In the genomic region with DNA sequence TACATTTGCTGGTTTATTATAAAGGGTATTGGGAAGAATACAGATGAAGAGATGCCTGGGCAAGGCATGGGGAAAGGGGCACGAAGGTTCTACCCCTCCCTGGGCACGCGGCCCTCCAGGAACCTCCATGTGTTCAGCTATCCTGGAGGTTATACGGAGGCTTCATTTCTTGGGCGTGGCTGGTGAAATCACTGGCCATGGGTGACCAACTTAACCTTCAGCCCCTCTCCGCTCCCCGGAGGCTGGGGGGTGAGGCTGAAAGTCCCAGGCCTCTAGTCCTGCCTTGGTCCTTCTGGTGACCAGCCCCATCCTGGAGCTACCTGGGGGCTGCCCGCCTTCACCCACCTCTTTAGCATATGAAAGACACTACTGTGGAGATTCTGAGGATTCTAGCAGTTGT, we compare ENCODE assay signal across 22 cellular contexts. TPM values are rescaled to one million over a fixed set of nuclear protein-coding genes. Genes with fewer than 3 reads are reported as not detected.
DNase-seq lines count a peak whose midpoint lies in the region; ATAC-seq, FAIRE-seq and TF ChIP-seq lines count a peak whose summit lies in the region.
"Had no signal": no experiment of that assay in that cellular context is flagged by ENCODE, and none has a peak within 500 bp of the region (broad histone marks: within the 10 kb centered on the region; RNA-seq: fewer than 3 reads in every experiment).

No MANE protein-coding gene starts in this region.

- CTCF ChIA-PET in CD8-positive, alpha-beta memory T cell (lab: Charles Lee): no interaction called here
- CTCF ChIA-PET in naive thymus-derived CD4-positive, alpha-beta T cell (lab: Charles Lee): interaction anchor here (1.2 kb wide), 1 partner anchor 231 kb away, joined by 3 read pairs; no protein-coding TSS in a partner anchor

- no peaks in the 10 kb centered on the region for H3K9me3 Mint-ChIP-seq in CD8-positive, alpha-beta memory T cell
- H3K9me3 Mint-ChIP-seq in central memory CD8-positive, alpha-beta T cell: no peaks in the 10 kb centered on the region
- peaks cover 0 to 1% (median 0%) of the 10 kb centered on the region in 11 donors for H3K9me3 Mint-ChIP-seq in naive thymus-derived CD4-positive, alpha-beta T cell
- no peaks in the 10 kb centered on the region for H3K9me3 Mint-ChIP-seq in progenitor cell of endocrine pancreas (ENCODE audit: low read depth)
- H3K9me3 Mint-ChIP-seq in chondrocyte (ENCODE audit: low read depth): no peaks in the 10 kb centered on the region

- no peak overlapping the region for H3K9ac ChIP-seq in kidney (ENCODE audit: low read length in 2 of 2)

- no peaks in the 10 kb centered on the region for H3K36me3 ChIP-seq in CD8-positive, alpha-beta memory T cell (ENCODE audit: insufficient read depth, low read length)
- no peaks in the 10 kb centered on the region for H3K36me3 ChIP-seq in naive thymus-derived CD4-positive, alpha-beta T cell (ENCODE audit: control insufficient read depth in 2 of 3, insufficient read depth in 3 of 3, low read length in 3 of 3)
- H3K36me3 ChIP-seq in kidney (ENCODE audit: control insufficient read depth in 1 of 2, insufficient read depth in 2 of 2, low read length in 2 of 2): no peaks in the 10 kb centered on the region
- H3K36me3 ChIP-seq: SJSA1 had no signal

- ATAC-seq in central memory CD8-positive, alpha-beta T cell (replicated peaks; ENCODE audit: extremely low read depth, poor library complexity, severe bottlenecking): no peak
- no peak for ATAC-seq in naive thymus-derived CD4-positive, alpha-beta T cell
- no peak for ATAC-seq in HG03108 (IDR thresholded peaks at IDR 0.05; ENCODE audit: unreplicated experiment)
- ATAC-seq: A549, HepG2 had no signal

- H3K4me1 Mint-ChIP-seq in CD8-positive, alpha-beta memory T cell: peaks cover 12 to 31% (median 21%) of the 10 kb centered on the region in 3 donors
- peaks cover 5% of the 10 kb centered on the region for H3K4me1 Mint-ChIP-seq in central memory CD8-positive, alpha-beta T cell
- H3K4me1 Mint-ChIP-seq in naive thymus-derived CD4-positive, alpha-beta T cell: peaks cover 6 to 37% (median 27%) of the 10 kb centered on the region in 7 donors
- H3K4me1 Mint-ChIP-seq in progenitor cell of endocrine pancreas (ENCODE audit: low read depth): peaks cover 9% of the 10 kb centered on the region
- H3K4me1 Mint-ChIP-seq in chondrocyte (ENCODE audit: low read depth): peaks cover 9% of the 10 kb centered on the region

- H3K4me3 ChIP-seq in CD8-positive, alpha-beta memory T cell (ENCODE audit: low read length): no peak overlapping the region
- no peak overlapping the region for H3K4me3 ChIP-seq in naive thymus-derived CD4-positive, alpha-beta T cell (ENCODE audit: low read length)
- no peak overlapping the region for H3K4me3 ChIP-seq in kidney (ENCODE audit: low read length in 2 of 2)
- H3K4me3 ChIP-seq: A549, SJSA1 had no signal

- no peaks in the 10 kb centered on the region for H3K36me3 Mint-ChIP-seq in CD8-positive, alpha-beta memory T cell
- peaks cover 4% of the 10 kb centered on the region for H3K36me3 Mint-ChIP-seq in central memory CD8-positive, alpha-beta T cell (ENCODE audit: insufficient read depth)
- no peaks in the 10 kb centered on the region for H3K36me3 Mint-ChIP-seq in naive thymus-derived CD4-positive, alpha-beta T cell
- H3K36me3 Mint-ChIP-seq in progenitor cell of endocrine pancreas (ENCODE audit: insufficient read depth) (no peaks in the 10 kb centered on the region), chondrocyte (ENCODE audit: low read depth) (no peaks in the 10 kb centered on the region)

- H3K27ac ChIP-seq in CD8-positive, alpha-beta memory T cell (ENCODE audit: low read depth, low read length): no peak overlapping the region
- H3K27ac ChIP-seq in naive thymus-derived CD4-positive, alpha-beta T cell (ENCODE audit: low read depth, low read length): no peak overlapping the region
- no peak overlapping the region for H3K27ac ChIP-seq in kidney (ENCODE audit: low read depth in 2 of 2, low read length in 2 of 2)
- H3K27ac ChIP-seq: A549, C4-2B, SJSA1 had no signal

- peaks cover 6% of the 10 kb centered on the region for H3K4me1 ChIP-seq in CD8-positive, alpha-beta memory T cell (ENCODE audit: insufficient read depth, low read length)
- peaks cover 6% of the 10 kb centered on the region in 2 donors for H3K4me1 ChIP-seq in naive thymus-derived CD4-positive, alpha-beta T cell (ENCODE audit: control insufficient read depth in 2 of 2, insufficient read depth in 2 of 2, low read length in 2 of 2)
- peaks cover 0 to 8% of the 10 kb centered on the region in 2 donors for H3K4me1 ChIP-seq in kidney (ENCODE audit: control insufficient read depth in 1 of 2, insufficient read depth in 1 of 2, low read depth in 1 of 2, low read length in 2 of 2)
- H3K4me1 ChIP-seq: SJSA1 had no signal

- DNase-seq in CD8-positive, alpha-beta memory T cell: no peak
- no peak for DNase-seq in central memory CD8-positive, alpha-beta T cell (ENCODE audit: low spot score in 2 of 2)
- no peak for DNase-seq in naive thymus-derived CD4-positive, alpha-beta T cell
- no peak for DNase-seq in progenitor cell of endocrine pancreas (ENCODE audit: low spot score, unreplicated experiment)
- DNase-seq in kidney: no peak
- DNase-seq in chondrocyte (ENCODE audit: low spot score): no peak
- DNase-seq: DMS53, Karpas-422, NCI-H1092, NCI-H1417 treated with DMSO at 0.1 percent for 48 hours, NCI-H1694 treated with DMSO at 0.1 percent for 48 hours, NCI-H2081, NCI-H2227 treated with DMSO at 0.1 percent for 48 hours, NCI-H69, Right ventricle myocardium superior, RPMI8226 had no signal

- peaks cover 4 to 7% of the 10 kb centered on the region in 2 donors for H3K27me3 Mint-ChIP-seq in CD8-positive, alpha-beta memory T cell
- peaks cover 7% of the 10 kb centered on the region for H3K27me3 Mint-ChIP-seq in central memory CD8-positive, alpha-beta T cell
- H3K27me3 Mint-ChIP-seq in naive thymus-derived CD4-positive, alpha-beta T cell: peaks cover 2 to 7% (median 4%) of the 10 kb centered on the region in 5 donors
- H3K27me3 Mint-ChIP-seq in progenitor cell of endocrine pancreas (peaks cover 3% of the 10 kb centered on the region), chondrocyte (ENCODE audit: low read depth) (peaks cover 2% of the 10 kb centered on the region)

- no peaks in the 10 kb centered on the region for H3K9me3 ChIP-seq in CD8-positive, alpha-beta memory T cell (ENCODE audit: low read length)
- H3K9me3 ChIP-seq in naive thymus-derived CD4-positive, alpha-beta T cell (ENCODE audit: control insufficient read depth in 2 of 3, low read length in 3 of 3): no peaks in the 10 kb centered on the region
- H3K9me3 ChIP-seq in kidney (ENCODE audit: control insufficient read depth in 1 of 2, low read length in 2 of 2): no peaks in the 10 kb centered on the region
- H3K9me3 ChIP-seq: A549, SJSA1 had no signal

- peak overlapping the region in 5 of 7 donors; percentile 9 to 67 (median 33) for H3K4me3 Mint-ChIP-seq in CD8-positive, alpha-beta memory T cell
- H3K4me3 Mint-ChIP-seq in central memory CD8-positive, alpha-beta T cell: peak overlapping the region; percentile 46
- peak overlapping the region in 5 of 10 donors; percentile 24 to 88 (median 82) for H3K4me3 Mint-ChIP-seq in naive thymus-derived CD4-positive, alpha-beta T cell
- H3K4me3 Mint-ChIP-seq in progenitor cell of endocrine pancreas (ENCODE audit: low read depth) (peak overlapping the region; percentile 37), chondrocyte (ENCODE audit: unreplicated experiment) (no peak overlapping the region)

- FAIRE-seq in kidney (lab: Jason Lieb, UNC): no peak
- FAIRE-seq: A549, D721Med, HepG2 had no signal

- POLR2A ChIA-PET in CD8-positive, alpha-beta memory T cell (lab: Charles Lee): no interaction called here
- POLR2A ChIA-PET in naive thymus-derived CD4-positive, alpha-beta T cell (lab: Charles Lee): interaction anchor here (1.4 kb wide), 1 partner anchor 16 kb away, joined by 4 read pairs; no protein-coding TSS in a partner anchor

- intact Hi-C loops in naive thymus-derived CD4-positive, alpha-beta T cell (cut with micrococcal nuclease): no loop called here
- intact Hi-C loops in kidney (cut with DNase I): no loop called here

- H3K27me3 ChIP-seq in CD8-positive, alpha-beta memory T cell (ENCODE audit: insufficient read depth, low read length, poor library complexity, severe bottlenecking): no peaks in the 10 kb centered on the region
- no peaks in the 10 kb centered on the region for H3K27me3 ChIP-seq in naive thymus-derived CD4-positive, alpha-beta T cell (ENCODE audit: control insufficient read depth in 2 of 2, insufficient read depth in 2 of 2, low read length in 2 of 2)
- H3K27me3 ChIP-seq: SJSA1 had no signal

- H3K27ac Mint-ChIP-seq in CD8-positive, alpha-beta memory T cell: peak overlapping the region in 1 of 8 donors; percentile 11
- no peak overlapping the region for H3K27ac Mint-ChIP-seq in central memory CD8-positive, alpha-beta T cell (ENCODE audit: low read depth)
- H3K27ac Mint-ChIP-seq in naive thymus-derived CD4-positive, alpha-beta T cell: peak overlapping the region in 6 of 9 donors; percentile 32 to 83 (median 57)
- H3K27ac Mint-ChIP-seq in progenitor cell of endocrine pancreas: no peak overlapping the region
- H3K27ac Mint-ChIP-seq in chondrocyte (ENCODE audit: unreplicated experiment): no peak overlapping the region

- TF ChIP-seq CTCF in progenitor cell of endocrine pancreas (IDR thresholded peaks at IDR 0.05; ENCODE audit: unreplicated experiment): no peak
- TF ChIP-seq CTCF in kidney (IDR thresholded peaks at IDR 0.05; ENCODE audit: borderline replicate concordance, extremely low read depth, insufficient read depth): no peak
- no peak for TF ChIP-seq CTCF in chondrocyte (IDR thresholded peaks at IDR 0.05)

RNA-seq across cellular contexts. Expression of gene RNF130, which starts 17.0 kb away (rescaled TPM):
- 10 to 100 TPM; 15.7 to 15.9 TPM for total RNA-seq in CD8-positive, alpha-beta memory T cell
- 22.7 TPM for polyA plus RNA-seq in CD8-positive, alpha-beta memory T cell
- total RNA-seq in naive thymus-derived CD4-positive, alpha-beta T cell: 10 to 100 TPM in 4 of 5 experiments, 1 to 10 TPM in 1; 3.6 to 76.3 (median 23.3) TPM
- 10 to 100 TPM; 14.8 to 18.1 TPM for polyA plus RNA-seq in naive thymus-derived CD4-positive, alpha-beta T cell
- total RNA-seq in progenitor cell of endocrine pancreas (73.8 and 74.1 TPM in 2 replicates), kidney (73.9 TPM), chondrocyte (43.4 to 49.6 TPM (median 44.9 TPM) in 3 replicates)
- polyA plus RNA-seq in kidney (ENCODE audit: insufficient read depth, low read depth, low replicate concordance): 88.1 TPM

Comparison
In these comparisons a context has a peak if more than half of its experiments do, and no peak if none do; other contexts are left out.
1. H3K27ac Mint-ChIP-seq: peak in naive thymus-derived CD4-positive, alpha-beta T cell (6 of 9); none in central memory CD8-positive, alpha-beta T cell (single experiment), progenitor cell of endocrine pancreas (single experiment) and chondrocyte (single experiment).